Comparison of ENCODE assay signal across 30 cellular contexts in the genomic region with DNA sequence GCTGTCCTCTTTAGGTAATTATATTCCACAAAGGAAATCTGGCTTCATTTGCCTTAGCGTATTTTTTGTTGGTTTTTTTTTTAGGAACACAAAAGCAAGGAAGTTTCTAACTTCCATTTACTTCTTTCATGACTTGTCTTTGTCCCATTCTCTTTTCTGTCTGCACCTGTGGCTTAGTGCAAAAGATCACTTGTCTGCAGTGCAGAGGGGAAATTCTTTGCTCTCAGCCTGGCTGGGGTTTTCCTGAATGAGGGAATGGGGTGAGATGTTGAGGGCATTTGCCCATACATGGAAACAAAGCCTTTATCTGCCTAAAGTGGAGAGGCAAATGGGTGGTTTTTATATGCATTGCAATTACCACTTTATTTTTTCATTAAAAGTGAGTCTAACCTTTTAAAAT.
DNase-seq lines count a peak whose midpoint lies in the region; ATAC-seq, FAIRE-seq and TF ChIP-seq lines count a peak whose summit lies in the region.
"Had no signal": no experiment of that assay in that cellular context is flagged by ENCODE, and none has a peak within 500 bp of the region (broad histone marks: within the 10 kb centered on the region; RNA-seq: fewer than 3 reads in every experiment).

No MANE protein-coding gene starts in this region.

- H3K18ac ChIP-seq in H1 (ENCODE audit: extremely low read depth, low read length) (no peak overlapping the region), mesenchymal stem cell (ENCODE audit: low read depth in 1 of 2, low read length in 2 of 2) (no peak overlapping the region)

- 0 out of 2 replicates have a peak overlapping the region, but pooled peaks have one; percentile 61 for H2AFZ ChIP-seq in H1 (ENCODE audit: low read length)
- no peak overlapping the region for H2AFZ ChIP-seq in mesenchymal stem cell (ENCODE audit: low read depth, low read length)

- peaks cover 2 to 5% (median 4%) of the 10 kb centered on the region in 4 experiments; a peak in 3 of 7 replicates for H3K4me1 ChIP-seq in H1 (replicated peaks in 1 of 4; ENCODE audit: control insufficient read depth in 3 of 4, insufficient read depth in 4 of 4, low read length in 3 of 4)
- H3K4me1 ChIP-seq in mesenchymal stem cell (ENCODE audit: control insufficient read depth, insufficient read depth, low read depth, low read length): peaks cover 3% of the 10 kb centered on the region
- H3K4me1 ChIP-seq: BLaER1 had no signal

- DNase-seq in HT-29 (ENCODE audit: low spot score) (peak; percentile 23), H1 (ENCODE audit: low read depth in 1 of 2, low spot score in 2 of 2) (peak in 1 of 2 experiments; percentile 21), mesenchymal stem cell (no peak), AML-193 (lab: John Stamatoyannopoulos, UW) (no peak), RKO (ENCODE audit: low spot score) (no peak), COLO829 (ENCODE audit: low spot score) (no peak), NCI-H2107 treated with DMSO at 0.1 percent for 48 hours (lab: John Stamatoyannopoulos, UW; ENCODE audit: unreplicated experiment) (no peak)
- DNase-seq: ACHN; activated CD4-positive, alpha-beta T cell treated with anti-CD3 and anti-CD28 coated beads for 1 hour; activated CD8-positive, alpha-beta T cell treated with anti-CD3 and anti-CD28 coated beads, Interleukin-2, amount 10 ng/mL, durations not matched to agents 7 days and 5 days; activated gamma-delta T cell treated with Interleukin-2 at 50 U/mL for 16 hours; Caco-2; cortex of kidney; HFFc6; left ventricle myocardium inferior; natural killer cell; NCI-H1694; NCI-H2171 treated with DMSO at 0.1 percent for 48 hours; NCI-H526; ovary; right cardiac atrium; RPMI8226; stimulated activated CD4-positive, alpha-beta T cell treated with anti-CD3 and anti-CD28 coated beads, Interleukin-12 subunit alpha, Interleukin-12 subunit beta, amount 100 ng/mL, for 4 hours; stimulated activated CD4-positive, alpha-beta T cell treated with anti-CD3 and anti-CD28 coated beads, Interleukin-4, amount 100 ng/mL, for 24 hours; stimulated activated naive CD4-positive, alpha-beta T cell treated with Interleukin-2 at 50 U/mL for 16 hours; T-helper 1 cell had no signal

- 53% methylated on average over 1 of the region's 1 CpG; no CpG with 5 or more reads in 1 of the 2 experiments for WGBS in H1 (ENCODE audit: extremely low coverage in 1 of 2, insufficient coverage in 1 of 2, insufficient read length in 1 of 2, insufficient replicate concordance in 2 of 2, low coverage in 1 of 2, low lambda C conversion rate in 2 of 2, missing lambda C conversion rate in 1 of 2), 2 experiments
- WGBS in mesenchymal stem cell: no CpG with 5 or more reads among the region's 1 CpG

- H4K20me1 ChIP-seq in H1 (replicated peaks in 1 of 2; ENCODE audit: control insufficient read depth in 1 of 2, insufficient read depth in 2 of 2, low read length in 2 of 2): no peaks in the 10 kb centered on the region
- H4K20me1 ChIP-seq: BLaER1 had no signal

- peak overlapping the region; percentile 64 for H3K27ac ChIP-seq in H1 (ENCODE audit: low read depth, low read length)
- H3K27ac ChIP-seq in mesenchymal stem cell (ENCODE audit: low read length, poor library complexity, severe bottlenecking): peak overlapping the region; percentile 32
- H3K27ac ChIP-seq: BLaER1, KMS-11, left ventricle myocardium inferior, ovary had no signal

- no peak overlapping the region for H2BK15ac ChIP-seq in H1 (ENCODE audit: low read length)
- H2BK15ac ChIP-seq in mesenchymal stem cell (ENCODE audit: low read depth, poor library complexity, severe bottlenecking): no peak overlapping the region

- no peak overlapping the region for H3K23ac ChIP-seq in H1 (ENCODE audit: insufficient read length)
- no peak overlapping the region for H3K23ac ChIP-seq in mesenchymal stem cell (ENCODE audit: low read length in 2 of 2)

- CTCF ChIA-PET in H1 (lab: Charles Lee; ENCODE audit: partially characterized antibody): interaction anchor here (0.5 to 1.7 kb wide), 7 partner anchors 13 to 655 kb away, joined by 3 to 5 read pairs (median 3); no protein-coding TSS in a partner anchor

- no peak for TF ChIP-seq POLR2A in H1 (IDR thresholded peaks at IDR 0.05; ENCODE audit: control extremely low read depth in 1 of 2, low read depth in 2 of 2, low read length in 2 of 2)

- H4K91ac ChIP-seq in H1 (replicated peaks; ENCODE audit: insufficient read length, low read length): no peak overlapping the region
- H4K91ac ChIP-seq in mesenchymal stem cell (ENCODE audit: low read length): no peak overlapping the region

- TF ChIP-seq CTCF in H1 (IDR thresholded peaks at IDR 0.05; ENCODE audit: control extremely low read depth in 1 of 3, insufficient read depth in 1 of 3, low read depth in 1 of 3, low read length in 3 of 3): no peak

- H2AK5ac ChIP-seq in H1 (ENCODE audit: low read depth, low read length) (no peak overlapping the region), mesenchymal stem cell (ENCODE audit: low read length, severe bottlenecking) (no peak overlapping the region)

- peak; percentile 73 for FAIRE-seq in H1 (lab: Jason Lieb, UNC)
- FAIRE-seq: endometrium had no signal

- no peak for TF ChIP-seq EP300 in H1 (IDR thresholded peaks at IDR 0.05; ENCODE audit: borderline replicate concordance in 1 of 2, low read depth in 2 of 2, low read length in 2 of 2)

- H3K27me3 ChIP-seq in H1 (replicated peaks in 1 of 4; ENCODE audit: control insufficient read depth in 3 of 4, extremely low read depth in 1 of 4, insufficient read depth in 3 of 4, low read length in 3 of 4): no peaks in the 10 kb centered on the region
- H3K27me3 ChIP-seq in mesenchymal stem cell (ENCODE audit: control insufficient read depth in 1 of 2, insufficient read depth in 1 of 2, low read length in 2 of 2): no peaks in the 10 kb centered on the region
- H3K27me3 ChIP-seq: BLaER1, ovary had no signal

- H3K4me2 ChIP-seq in H1 (ENCODE audit: insufficient read depth in 1 of 2, low read depth in 2 of 2, low read length in 2 of 2) (no peak overlapping the region), mesenchymal stem cell (ENCODE audit: low read length, poor library complexity, severe bottlenecking) (no peak overlapping the region)
- H3K4me2 ChIP-seq: BLaER1, KMS-11 had no signal

- H3K79me1 ChIP-seq in H1 (ENCODE audit: low read depth, low read length): no peaks in the 10 kb centered on the region
- no peaks in the 10 kb centered on the region for H3K79me1 ChIP-seq in mesenchymal stem cell (replicated peaks; ENCODE audit: low read length, poor library complexity, severe bottlenecking)

- H3K36me3 ChIP-seq in H1 (ENCODE audit: control insufficient read depth in 2 of 4, insufficient read depth in 4 of 4, low read length in 3 of 4): no peaks in the 10 kb centered on the region
- no peaks in the 10 kb centered on the region for H3K36me3 ChIP-seq in mesenchymal stem cell (ENCODE audit: control insufficient read depth in 1 of 2, insufficient read depth in 2 of 2, low read depth in 1 of 2, low read length in 2 of 2)
- H3K36me3 ChIP-seq: BLaER1, left ventricle myocardium inferior, ovary had no signal

- TF ChIP-seq RAD21 in H1 (IDR thresholded peaks at IDR 0.05 in 1 of 2, conservative IDR thresholded peaks at IDR 0.05 in 1 of 2; ENCODE audit: low read depth in 2 of 2, low read length in 2 of 2): no peak; a peak in 1 of 4 replicates

- H3K56ac ChIP-seq in H1 (replicated peaks; ENCODE audit: insufficient read length, low read depth, low read length): no peak overlapping the region

- no peak overlapping the region for H3K4ac ChIP-seq in H1 (replicated peaks; ENCODE audit: insufficient read length, low read depth, low read length)
- no peak overlapping the region for H3K4ac ChIP-seq in mesenchymal stem cell (ENCODE audit: low read depth in 1 of 2, low read length in 2 of 2)

- no peak overlapping the region for H3K14ac ChIP-seq in H1 (ENCODE audit: insufficient read length)
- H3K14ac ChIP-seq in mesenchymal stem cell (ENCODE audit: low read length in 2 of 2): no peak overlapping the region

- H2BK5ac ChIP-seq in H1 (ENCODE audit: low read depth, low read length) (no peak overlapping the region), mesenchymal stem cell (ENCODE audit: low read depth, low read length, poor library complexity, severe bottlenecking) (no peak overlapping the region)

- peak; percentile 64 for ATAC-seq in GM18868 (IDR thresholded peaks at IDR 0.05; ENCODE audit: unreplicated experiment)
- ATAC-seq: activated CD8-positive, alpha-beta T cell treated with anti-CD3 and anti-CD28 coated beads, Interleukin-2, amount 10 ng/mL, durations not matched to agents 7 days and 5 days; natural killer cell; right cardiac atrium had no signal

- H2BK120ac ChIP-seq in H1 (replicated peaks; ENCODE audit: low read depth, low read length) (no peak overlapping the region), mesenchymal stem cell (ENCODE audit: low read depth, low read length) (no peak overlapping the region)

- no peak overlapping the region for H4K5ac ChIP-seq in H1 (ENCODE audit: insufficient read length, low read depth, low read length)

- POLR2A ChIA-PET in H1 (lab: Charles Lee; ENCODE audit: partially characterized antibody): no interaction called here

- H2BK20ac ChIP-seq in H1 (ENCODE audit: low read length): no peak overlapping the region

- no peak overlapping the region for H2BK12ac ChIP-seq in H1 (ENCODE audit: low read depth, low read length)
- H2BK12ac ChIP-seq in mesenchymal stem cell (ENCODE audit: low read length in 2 of 2): no peak overlapping the region

- H3K9me3 ChIP-seq in H1 (ENCODE audit: insufficient read depth in 2 of 2, low read depth in 1 of 2, low read length in 1 of 2) (no peaks in the 10 kb centered on the region), mesenchymal stem cell (ENCODE audit: control insufficient read depth, low read length) (no peaks in the 10 kb centered on the region)
- H3K9me3 ChIP-seq: BLaER1, Caco-2, ovary had no signal

- no peak overlapping the region for H3K4me3 ChIP-seq in H1 (ENCODE audit: extremely low read depth in 1 of 4, insufficient read depth in 2 of 4, low read depth in 3 of 4, low read length in 4 of 4)
- no peak overlapping the region for H3K4me3 ChIP-seq in mesenchymal stem cell (ENCODE audit: insufficient read depth in 1 of 2, low read depth in 1 of 2, low read length in 2 of 2)
- H3K4me3 ChIP-seq: BLaER1, left ventricle myocardium inferior, ovary had no signal

- no peak overlapping the region for H4K8ac ChIP-seq in H1 (ENCODE audit: extremely low read depth, insufficient read depth, low read length)
- no peak overlapping the region for H4K8ac ChIP-seq in mesenchymal stem cell (ENCODE audit: low read length)

- no peaks in the 10 kb centered on the region for H3K79me2 ChIP-seq in H1 (ENCODE audit: control insufficient read depth in 1 of 2, insufficient read depth in 2 of 2, low read length in 2 of 2)

- no peaks in the 10 kb centered on the region for H3K23me2 ChIP-seq in H1 (ENCODE audit: low read depth, low read length)

- H3K9ac ChIP-seq in H1 (replicated peaks in 1 of 4; ENCODE audit: extremely low read depth in 1 of 4, low read depth in 3 of 4, low read length in 3 of 4): no peak overlapping the region
- H3K9ac ChIP-seq in mesenchymal stem cell (ENCODE audit: low read length): no peak overlapping the region
- H3K9ac ChIP-seq: BLaER1, KMS-11 had no signal

TF ChIP-seq in H1, 55 proteins besides CTCF, POLR2A, EP300 and RAD21 (continues in another document):
- no peak for TF ChIP-seq BACH1 (IDR thresholded peaks at IDR 0.05; ENCODE audit: low read length)
